1 cellular context compared by ENCODE assay signal in the genomic region with DNA sequence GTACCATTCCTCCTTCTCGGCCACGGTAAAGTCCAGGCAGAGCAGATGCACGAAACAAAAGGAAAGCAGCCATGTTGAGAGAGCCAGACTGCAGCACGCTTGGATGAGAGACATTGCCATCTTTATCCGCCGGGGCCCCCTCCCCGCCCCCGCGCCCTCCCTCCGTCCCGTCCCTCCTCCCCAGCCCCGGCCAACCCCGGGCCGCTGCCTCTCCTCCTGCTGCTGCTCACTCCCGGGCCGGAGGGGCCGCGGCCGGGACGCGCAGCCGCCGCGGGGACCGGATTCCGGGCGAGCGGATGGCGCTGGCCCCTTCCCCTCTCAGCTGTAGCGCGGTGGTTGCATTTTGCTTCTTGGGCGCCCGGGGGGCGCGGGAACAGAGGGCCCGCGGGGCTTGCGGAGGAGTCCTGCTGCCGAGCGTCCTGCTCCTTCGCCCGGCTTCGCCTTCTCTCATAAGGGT.
TF ChIP-seq lines count a peak whose summit lies in the region.

No MANE protein-coding gene starts in this region.

TF ChIP-seq in IMR-90, 13 proteins besides CTCF, POLR2A, EP300 and RAD21 (continued from another document):
- TF ChIP-seq, protein P1, sequence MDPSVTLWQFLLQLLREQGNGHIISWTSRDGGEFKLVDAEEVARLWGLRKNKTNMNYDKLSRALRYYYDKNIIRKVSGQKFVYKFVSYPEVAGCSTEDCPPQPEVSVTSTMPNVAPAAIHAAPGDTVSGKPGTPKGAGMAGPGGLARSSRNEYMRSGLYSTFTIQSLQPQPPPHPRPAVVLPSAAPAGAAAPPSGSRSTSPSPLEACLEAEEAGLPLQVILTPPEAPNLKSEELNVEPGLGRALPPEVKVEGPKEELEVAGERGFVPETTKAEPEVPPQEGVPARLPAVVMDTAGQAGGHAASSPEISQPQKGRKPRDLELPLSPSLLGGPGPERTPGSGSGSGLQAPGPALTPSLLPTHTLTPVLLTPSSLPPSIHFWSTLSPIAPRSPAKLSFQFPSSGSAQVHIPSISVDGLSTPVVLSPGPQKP (IDR thresholded peaks at IDR 0.05; ENCODE audit: borderline replicate concordance, low read depth, low read length), result no peak
- no peak for TF ChIP-seq FOS (IDR thresholded peaks at IDR 0.05; ENCODE audit: low read depth, low read length)
- TF ChIP-seq CEBPB (IDR thresholded peaks at IDR 0.05; ENCODE audit: low read depth, low read length), result no peak
- no peak for TF ChIP-seq MAFK (IDR thresholded peaks at IDR 0.05; ENCODE audit: low read depth, low read length)
